16 cellular contexts compared by ENCODE assay signal in the genomic region with DNA sequence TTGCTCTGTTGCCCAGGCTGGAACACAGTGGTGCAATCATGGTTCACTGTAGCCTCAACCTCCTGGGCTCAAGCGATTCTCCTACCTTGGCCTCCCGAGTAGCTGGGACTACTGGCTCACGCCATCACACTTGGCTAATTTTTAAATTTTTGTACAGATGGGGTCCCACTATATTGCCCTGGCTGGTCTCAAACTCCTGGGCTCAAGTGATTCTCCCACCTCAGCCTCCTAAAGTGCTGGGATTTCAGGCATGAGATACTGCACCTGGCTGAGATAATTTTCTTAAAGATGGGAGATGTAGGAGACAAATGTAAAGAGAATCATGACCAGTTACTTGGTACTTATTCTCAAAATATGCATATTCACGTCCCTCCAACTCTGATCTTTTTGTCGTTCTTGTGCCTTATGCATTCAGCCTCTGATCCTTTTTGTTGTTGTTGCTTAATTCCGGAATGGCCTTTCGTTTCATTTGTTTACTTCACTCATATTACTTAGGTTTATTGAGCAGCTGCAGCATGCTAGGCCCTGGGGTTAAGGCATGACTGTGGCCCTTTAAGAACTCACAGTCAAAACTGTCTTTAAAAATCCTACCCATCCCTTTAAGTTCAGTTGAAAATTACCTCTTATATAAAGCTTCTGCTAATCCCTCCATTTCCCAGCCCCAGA. TPM values are rescaled to one million over a fixed set of nuclear protein-coding genes. Genes with fewer than 3 reads are reported as not detected.
A peak's percentile ranks its signal among the peaks of the same experiment; 100 is the strongest.
DNase-seq lines count a peak whose midpoint lies in the region; ATAC-seq and TF ChIP-seq lines count a peak whose summit lies in the region.
"Had no signal": no experiment of that assay in that cellular context is flagged by ENCODE, and none has a peak within 500 bp of the region (broad histone marks: within the 10 kb centered on the region; RNA-seq: fewer than 3 reads in every experiment).

No MANE protein-coding gene starts in this region.

- in situ Hi-C loops in transverse colon (cut with MboI; ENCODE audit: low pct_ligation_motif_present in 1 of 4, low pct_unique_long_range_greater_than_20kb in 1 of 4, low sequenced_read_pairs in 3 of 4) = no loop called here

- no peak for TF ChIP-seq POLR2A in transverse colon (IDR thresholded peaks at IDR 0.05)

- no peaks in the 10 kb centered on the region for H3K36me3 ChIP-seq in GM23338 (ENCODE audit: insufficient read depth)
- H3K36me3 ChIP-seq in RWPE2 (ENCODE audit: low read depth) = peaks cover 48% of the 10 kb centered on the region
- H3K36me3 ChIP-seq in transverse colon = no peaks in the 10 kb centered on the region
- H3K36me3 ChIP-seq: BLaER1, HAP-1 had no signal

- H3K27me3 ChIP-seq in GM23338 (ENCODE audit: insufficient read depth) (no peaks in the 10 kb centered on the region), RWPE2 (ENCODE audit: insufficient read depth, poor library complexity, severe bottlenecking) (no peaks in the 10 kb centered on the region), transverse colon (no peaks in the 10 kb centered on the region), foreskin keratinocyte (no peaks in the 10 kb centered on the region)
- H3K27me3 ChIP-seq: BLaER1 had no signal

- peaks cover under 1% of the 10 kb centered on the region; the same call in 1 of the 2 replicates for H4K20me1 ChIP-seq in GM23338 (replicated peaks; ENCODE audit: insufficient read depth)
- H4K20me1 ChIP-seq: BLaER1 had no signal

- H3K27me3 Mint-ChIP-seq in GM23338 (ENCODE audit: insufficient read depth, low read depth, poor library complexity) = peaks cover 1% of the 10 kb centered on the region
- H3K27me3 Mint-ChIP-seq: CD8-positive, alpha-beta memory T cell had no signal

- ATAC-seq in GM23338 (no peak), RWPE2 (ENCODE audit: low read depth) (no peak), foreskin keratinocyte (no peak), left lobe of liver (no peak)
- ATAC-seq: Right ventricle myocardium inferior had no signal

- no peak overlapping the region for H3K4me2 ChIP-seq in GM23338
- H3K4me2 ChIP-seq: BLaER1 had no signal

- no peaks in the 10 kb centered on the region; the same call in 2 of the 3 replicates for H3K9me3 Mint-ChIP-seq in GM23338
- H3K9me3 Mint-ChIP-seq: CD8-positive, alpha-beta memory T cell had no signal

- H3K36me3 Mint-ChIP-seq in GM23338 (ENCODE audit: low read depth) = no peaks in the 10 kb centered on the region

- WGBS in transverse colon (ENCODE audit: low coverage in 1 of 2), 2 donors = 76 to 79% methylated on average over 2 to 7 of the region's 7 CpGs

- no peak overlapping the region for H3K4me3 ChIP-seq in GM23338
- H3K4me3 ChIP-seq in RWPE2 (ENCODE audit: severe bottlenecking) = no peak overlapping the region
- H3K4me3 ChIP-seq in fibroblast of villous mesenchyme (ENCODE audit: low read depth, low read length) = no peak overlapping the region
- H3K4me3 ChIP-seq in transverse colon = no peak overlapping the region
- H3K4me3 ChIP-seq: BLaER1, HAP-1 had no signal

- no peak overlapping the region for H3K4me3 Mint-ChIP-seq in GM23338
- H3K4me3 Mint-ChIP-seq: CD8-positive, alpha-beta memory T cell had no signal

- H3K9me3 ChIP-seq in RWPE2 (ENCODE audit: severe bottlenecking) (no peaks in the 10 kb centered on the region), transverse colon (no peaks in the 10 kb centered on the region)
- H3K9me3 ChIP-seq: BLaER1, HAP-1 had no signal

- no peak for DNase-seq in GM23338 (ENCODE audit: low spot score)
- no peak for DNase-seq in RWPE2 (ENCODE audit: low spot score)
- DNase-seq in fibroblast of villous mesenchyme (ENCODE audit: low read depth) = peak; percentile 66
- DNase-seq in transverse colon = no peak
- no peak for DNase-seq in GM20000 (ENCODE audit: low spot score)
- no peak for DNase-seq in foreskin keratinocyte
- DNase-seq in left lobe of liver (ENCODE audit: low spot score) = no peak
- no peak for DNase-seq in SKM-1 treated with dmso at 0.1 percent for 144 hours (lab: John Stamatoyannopoulos, UW; ENCODE audit: unreplicated experiment)
- DNase-seq: CD8-positive, alpha-beta memory T cell; DMS79; NCI-H1436 treated with DMSO at 0.1 percent for 48 hours; NCI-H510A treated with DMSO at 0.1 percent for 48 hours; NCI-H82 had no signal

- TF ChIP-seq CTCF in GM23338 (conservative IDR thresholded peaks at IDR 0.05; ENCODE audit: low read depth in 2 of 2) (no peak), RWPE2 (IDR thresholded peaks at IDR 0.05; ENCODE audit: poor library complexity, severe bottlenecking) (no peak), fibroblast of villous mesenchyme (IDR thresholded peaks at IDR 0.05; ENCODE audit: insufficient read depth, low read depth, low read length) (no peak), transverse colon (IDR thresholded peaks at IDR 0.05) (no peak), GM20000 (IDR thresholded peaks at IDR 0.05; ENCODE audit: extremely low read depth, missing control alignments) (no peak), foreskin keratinocyte (conservative IDR thresholded peaks at IDR 0.05) (no peak)

- H3K79me2 ChIP-seq in GM23338 (replicated peaks; ENCODE audit: insufficient read depth) = peaks cover 72% of the 10 kb centered on the region

- no peaks in the 10 kb centered on the region for H3K9me2 ChIP-seq in GM23338 (ENCODE audit: insufficient read depth)

- H3K27ac Mint-ChIP-seq in GM23338 = no peak overlapping the region
- H3K27ac Mint-ChIP-seq: CD8-positive, alpha-beta memory T cell had no signal

- intact Hi-C loops in transverse colon (cut with DNase I; ENCODE audit: low total_unique reads) = no loop called here

- H3K4me1 Mint-ChIP-seq in GM23338 = peaks cover 13% of the 10 kb centered on the region
- H3K4me1 Mint-ChIP-seq: CD8-positive, alpha-beta memory T cell had no signal

- peak overlapping the region; percentile 8 for H3K27ac ChIP-seq in GM23338 (ENCODE audit: low read depth)
- peak overlapping the region; percentile 98 for H3K27ac ChIP-seq in RWPE2 (ENCODE audit: poor library complexity, severe bottlenecking)
- peak overlapping the region in 3 of 4 donors; percentile 9 to 50 (median 28) for H3K27ac ChIP-seq in transverse colon
- H3K27ac ChIP-seq in foreskin keratinocyte = no peak overlapping the region
- H3K27ac ChIP-seq: BLaER1 had no signal

- H3K4me1 ChIP-seq in GM23338 (ENCODE audit: insufficient read depth) (peaks cover 14% of the 10 kb centered on the region), RWPE2 (ENCODE audit: insufficient read depth, poor library complexity, severe bottlenecking) (peaks cover 45% of the 10 kb centered on the region), transverse colon (peaks cover 0 to 42% (median 15%) of the 10 kb centered on the region in 4 donors), foreskin keratinocyte (peaks cover 16% of the 10 kb centered on the region)
- H3K4me1 ChIP-seq: BLaER1 had no signal

- TF ChIP-seq EP300 in transverse colon (IDR thresholded peaks at IDR 0.05; ENCODE audit: low read depth) = no peak

- no peaks in the 10 kb centered on the region for H3F3A ChIP-seq in GM23338 (replicated peaks; ENCODE audit: low read depth)

- no peak overlapping the region for H2AFZ ChIP-seq in GM23338

TF ChIP-seq in GM23338, 12 proteins besides CTCF, POLR2A, EP300 and RAD21 (continues in another document):
- TF ChIP-seq EZH2 (IDR thresholded peaks at IDR 0.05; ENCODE audit: low read depth, unreplicated experiment) = no peak
- no peak for TF ChIP-seq CREB1 (CRISPR knock-in tag; IDR thresholded peaks at IDR 0.05; ENCODE audit: low read depth)
- TF ChIP-seq, protein P1, sequence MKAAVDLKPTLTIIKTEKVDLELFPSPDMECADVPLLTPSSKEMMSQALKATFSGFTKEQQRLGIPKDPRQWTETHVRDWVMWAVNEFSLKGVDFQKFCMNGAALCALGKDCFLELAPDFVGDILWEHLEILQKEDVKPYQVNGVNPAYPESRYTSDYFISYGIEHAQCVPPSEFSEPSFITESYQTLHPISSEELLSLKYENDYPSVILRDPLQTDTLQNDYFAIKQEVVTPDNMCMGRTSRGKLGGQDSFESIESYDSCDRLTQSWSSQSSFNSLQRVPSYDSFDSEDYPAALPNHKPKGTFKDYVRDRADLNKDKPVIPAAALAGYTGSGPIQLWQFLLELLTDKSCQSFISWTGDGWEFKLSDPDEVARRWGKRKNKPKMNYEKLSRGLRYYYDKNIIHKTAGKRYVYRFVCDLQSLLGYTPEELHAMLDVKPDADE (IDR thresholded peaks at IDR 0.05) = no peak

RNA-seq across cellular contexts. Expression of a gene that starts 8.9 kb away (rescaled TPM):
- 13.1 and 16.8 TPM in 2 replicates for total RNA-seq in GM23338 (2014; rRNA removed; shearing (Covaris generic))
- polyA plus RNA-seq in GM23338 (2016; fragmentation: Nextera tagmentation; extraction: Ambion mirVana) (4.3 and 9.2 TPM in 2 replicates), foreskin keratinocyte (25.7 and 26.8 TPM in 2 replicates)
- total RNA-seq in fibroblast of villous mesenchyme (21.9 and 32.8 TPM in 2 replicates), transverse colon (10 to 100 TPM; 17.3 to 55.1 (median 25.2) TPM), foreskin keratinocyte (51.7 and 70.8 TPM in 2 replicates), left lobe of liver (6.6 TPM)

RNA-seq across cellular contexts. Expression of a gene that starts 42.6 kb away (rescaled TPM):
- 24.5 and 31.6 TPM in 2 replicates for total RNA-seq in GM23338 (2014; rRNA removed; shearing (Covaris generic))
- polyA plus RNA-seq in GM23338 (2016; fragmentation: Nextera tagmentation; extraction: Ambion mirVana) (11.2 and 12.2 TPM in 2 replicates), foreskin keratinocyte (0.55 and 0.71 TPM in 2 replicates)
- total RNA-seq in fibroblast of villous mesenchyme (under 0.01 TPM in 1 of 2 replicates, not detected in the other), transverse colon (under 1 TPM in 2 of 4 donors, not detected in 2; 0.41 to 0.95 TPM), foreskin keratinocyte (0.53 and 0.65 TPM in 2 replicates), left lobe of liver (251 TPM)

Comparison
In these comparisons a context has a peak if more than half of its experiments do, and no peak if none do; other contexts are left out.
1. RNA of a gene that starts 42.6 kb away (total RNA-seq): 251 TPM in left lobe of liver (single experiment) and 24.5 to 31.6 TPM in GM23338; 0.53 to 0.65 TPM in foreskin keratinocyte, 0.41 to 0.95 TPM in transverse colon and under 0.01 TPM in fibroblast of villous mesenchyme; every median in the first group is over 10 times any median in the second.